ENCODE assay signal across 1 cellular context in the genomic region with DNA sequence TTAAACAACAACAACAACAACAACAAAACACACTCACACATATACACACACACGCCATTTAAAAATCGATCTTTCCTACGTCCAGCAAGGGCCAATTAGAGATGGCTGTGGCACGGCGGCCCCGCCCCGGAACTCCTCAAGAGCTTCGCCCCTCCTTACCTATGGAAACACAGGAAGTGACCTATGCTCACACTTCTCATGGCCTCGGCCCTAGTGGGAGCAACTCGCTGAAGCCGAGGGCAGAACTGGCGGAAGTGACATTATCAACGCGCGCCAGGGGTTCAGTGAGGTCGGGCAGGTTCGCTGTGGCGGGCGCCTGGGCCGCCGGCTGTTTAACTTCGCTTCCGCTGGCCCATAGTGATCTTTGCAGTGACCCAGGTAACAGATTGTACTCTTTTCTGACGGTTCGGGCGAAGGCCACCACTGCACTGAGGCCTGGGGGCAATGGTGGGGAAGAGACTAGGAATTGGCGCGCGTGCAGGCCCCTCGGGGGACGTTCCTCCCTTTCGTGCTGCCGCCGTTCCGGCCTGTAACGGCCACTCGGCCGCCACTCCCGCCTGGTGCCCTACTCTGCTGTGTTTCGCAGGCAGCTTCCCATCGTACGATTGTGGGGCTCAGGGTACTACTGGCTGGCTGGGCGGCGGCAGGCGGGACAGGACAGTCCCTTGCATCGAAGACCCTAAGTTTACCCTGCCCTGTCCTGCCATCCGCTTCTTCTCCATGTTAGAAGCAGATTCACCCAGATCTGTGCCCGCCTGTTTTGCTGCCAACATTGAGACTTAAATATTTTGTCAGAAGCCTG.
A peak's percentile ranks its signal among the peaks of the same experiment; 100 is the strongest.
TF ChIP-seq lines count a peak whose summit lies in the region.

A gene (plus strand): TSS at position 284 of the 802 bp plus-strand sequence. CDS start 2,661 bp downstream, outside the sequence.

TF ChIP-seq in HepG2, 621 proteins besides CTCF, POLR2A, EP300 and RAD21 (continued from another document and continues in another):
- TF ChIP-seq KMT2A (CRISPR knock-in tag; IDR thresholded peaks at IDR 0.05) (peak; percentile 99), ZNF883 (CRISPR knock-in tag; IDR thresholded peaks at IDR 0.05; ENCODE audit: not compliant biosample characterization) (peak; percentile 90), HMGA1 (CRISPR knock-in tag; conservative IDR thresholded peaks at IDR 0.05) (no peak), PHF5A (CRISPR knock-in tag; IDR thresholded peaks at IDR 0.05; ENCODE audit: low read depth, unreplicated experiment) (peak; percentile 62), TEAD3 (CRISPR knock-in tag; optimal IDR thresholded peaks at IDR 0.05; ENCODE audit: borderline replicate concordance) (peak; percentile 31), MBD4 (IDR thresholded peaks at IDR 0.05; ENCODE audit: borderline replicate concordance, low read length) (no peak), ERF (CRISPR knock-in tag; IDR thresholded peaks at IDR 0.05) (peak; percentile 95), TCF12 (IDR thresholded peaks at IDR 0.05) (no peak), TCF12 (CRISPR knock-in tag; IDR thresholded peaks at IDR 0.05) (no peak), CEBPG (CRISPR knock-in tag; IDR thresholded peaks at IDR 0.05) (peak; percentile 71), MTA3 (CRISPR knock-in tag; IDR thresholded peaks at IDR 0.05) (no peak), ARNTL (CRISPR knock-in tag; IDR thresholded peaks at IDR 0.05) (peak; percentile 59; the same call in 1 of the 2 replicates), CC2D1A (CRISPR knock-in tag; IDR thresholded peaks at IDR 0.05) (peak; percentile 15; the same call in 1 of the 2 replicates), MBNL3 (CRISPR knock-in tag; conservative IDR thresholded peaks at IDR 0.05) (no peak), ZNF672 (CRISPR knock-in tag; IDR thresholded peaks at IDR 0.05) (no peak), ZSCAN29 (CRISPR knock-in tag; conservative IDR thresholded peaks at IDR 0.05) (peak; percentile 76; the same call in 1 of the 2 replicates), PHF21A (CRISPR knock-in tag; IDR thresholded peaks at IDR 0.05) (peak; percentile 78), TBX3 (IDR thresholded peaks at IDR 0.05; ENCODE audit: borderline replicate concordance) (peak; percentile 55; the same call in 1 of the 2 replicates), TAF1 (CRISPR knock-in tag; IDR thresholded peaks at IDR 0.05) (peak; percentile 88), KDM4B (CRISPR knock-in tag; IDR thresholded peaks at IDR 0.05) (peak; percentile 69; the same call in 1 of the 2 replicates), NFATC3 (CRISPR knock-in tag; IDR thresholded peaks at IDR 0.05) (peak; percentile 91; the same call in 1 of the 2 replicates), U2AF2 (IDR thresholded peaks at IDR 0.05; ENCODE audit: low read depth, low read length) (no peak), ZNF703 (CRISPR knock-in tag; IDR thresholded peaks at IDR 0.05; ENCODE audit: borderline replicate concordance) (no peak), FOXO1 (CRISPR knock-in tag; IDR thresholded peaks at IDR 0.05) (peak; percentile 80), ZNF83 (CRISPR knock-in tag; IDR thresholded peaks at IDR 0.05; ENCODE audit: borderline replicate concordance) (peak; percentile 80; the same call in 1 of the 2 replicates)
- TF ChIP-seq, protein P1, sequence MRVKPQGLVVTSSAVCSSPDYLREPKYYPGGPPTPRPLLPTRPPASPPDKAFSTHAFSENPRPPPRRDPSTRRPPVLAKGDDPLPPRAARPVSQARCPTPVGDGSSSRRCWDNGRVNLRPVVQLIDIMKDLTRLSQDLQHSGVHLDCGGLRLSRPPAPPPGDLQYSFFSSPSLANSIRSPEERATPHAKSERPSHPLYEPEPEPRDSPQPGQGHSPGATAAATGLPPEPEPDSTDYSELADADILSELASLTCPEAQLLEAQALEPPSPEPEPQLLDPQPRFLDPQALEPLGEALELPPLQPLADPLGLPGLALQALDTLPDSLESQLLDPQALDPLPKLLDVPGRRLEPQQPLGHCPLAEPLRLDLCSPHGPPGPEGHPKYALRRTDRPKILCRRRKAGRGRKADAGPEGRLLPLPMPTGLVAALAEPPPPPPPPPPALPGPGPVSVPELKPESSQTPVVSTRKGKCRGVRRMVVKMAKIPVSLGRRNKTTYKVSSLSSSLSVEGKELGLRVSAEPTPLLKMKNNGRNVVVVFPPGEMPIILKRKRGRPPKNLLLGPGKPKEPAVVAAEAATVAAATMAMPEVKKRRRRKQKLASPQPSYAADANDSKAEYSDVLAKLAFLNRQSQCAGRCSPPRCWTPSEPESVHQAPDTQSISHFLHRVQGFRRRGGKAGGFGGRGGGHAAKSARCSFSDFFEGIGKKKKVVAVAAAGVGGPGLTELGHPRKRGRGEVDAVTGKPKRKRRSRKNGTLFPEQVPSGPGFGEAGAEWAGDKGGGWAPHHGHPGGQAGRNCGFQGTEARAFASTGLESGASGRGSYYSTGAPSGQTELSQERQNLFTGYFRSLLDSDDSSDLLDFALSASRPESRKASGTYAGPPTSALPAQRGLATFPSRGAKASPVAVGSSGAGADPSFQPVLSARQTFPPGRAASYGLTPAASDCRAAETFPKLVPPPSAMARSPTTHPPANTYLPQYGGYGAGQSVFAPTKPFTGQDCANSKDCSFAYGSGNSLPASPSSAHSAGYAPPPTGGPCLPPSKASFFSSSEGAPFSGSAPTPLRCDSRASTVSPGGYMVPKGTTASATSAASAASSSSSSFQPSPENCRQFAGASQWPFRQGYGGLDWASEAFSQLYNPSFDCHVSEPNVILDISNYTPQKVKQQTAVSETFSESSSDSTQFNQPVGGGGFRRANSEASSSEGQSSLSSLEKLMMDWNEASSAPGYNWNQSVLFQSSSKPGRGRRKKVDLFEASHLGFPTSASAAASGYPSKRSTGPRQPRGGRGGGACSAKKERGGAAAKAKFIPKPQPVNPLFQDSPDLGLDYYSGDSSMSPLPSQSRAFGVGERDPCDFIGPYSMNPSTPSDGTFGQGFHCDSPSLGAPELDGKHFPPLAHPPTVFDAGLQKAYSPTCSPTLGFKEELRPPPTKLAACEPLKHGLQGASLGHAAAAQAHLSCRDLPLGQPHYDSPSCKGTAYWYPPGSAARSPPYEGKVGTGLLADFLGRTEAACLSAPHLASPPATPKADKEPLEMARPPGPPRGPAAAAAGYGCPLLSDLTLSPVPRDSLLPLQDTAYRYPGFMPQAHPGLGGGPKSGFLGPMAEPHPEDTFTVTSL (CRISPR knock-in tag; IDR thresholded peaks at IDR 0.05; ENCODE audit: borderline replicate concordance): 0 out of 2 replicates have a peak, but pooled peaks have one; percentile 17
- TF ChIP-seq, protein P2, sequence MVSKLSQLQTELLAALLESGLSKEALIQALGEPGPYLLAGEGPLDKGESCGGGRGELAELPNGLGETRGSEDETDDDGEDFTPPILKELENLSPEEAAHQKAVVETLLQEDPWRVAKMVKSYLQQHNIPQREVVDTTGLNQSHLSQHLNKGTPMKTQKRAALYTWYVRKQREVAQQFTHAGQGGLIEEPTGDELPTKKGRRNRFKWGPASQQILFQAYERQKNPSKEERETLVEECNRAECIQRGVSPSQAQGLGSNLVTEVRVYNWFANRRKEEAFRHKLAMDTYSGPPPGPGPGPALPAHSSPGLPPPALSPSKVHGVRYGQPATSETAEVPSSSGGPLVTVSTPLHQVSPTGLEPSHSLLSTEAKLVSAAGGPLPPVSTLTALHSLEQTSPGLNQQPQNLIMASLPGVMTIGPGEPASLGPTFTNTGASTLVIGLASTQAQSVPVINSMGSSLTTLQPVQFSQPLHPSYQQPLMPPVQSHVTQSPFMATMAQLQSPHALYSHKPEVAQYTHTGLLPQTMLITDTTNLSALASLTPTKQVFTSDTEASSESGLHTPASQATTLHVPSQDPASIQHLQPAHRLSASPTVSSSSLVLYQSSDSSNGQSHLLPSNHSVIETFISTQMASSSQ (IDR thresholded peaks at IDR 0.05; ENCODE audit: low read depth): peak; percentile 58; the same call in 1 of the 2 replicates
- TF ChIP-seq, protein P2 (CRISPR knock-in tag; IDR thresholded peaks at IDR 0.05; ENCODE audit: borderline replicate concordance): peak; percentile 73; the same call in 1 of the 2 replicates
- TF ChIP-seq, protein P3, sequence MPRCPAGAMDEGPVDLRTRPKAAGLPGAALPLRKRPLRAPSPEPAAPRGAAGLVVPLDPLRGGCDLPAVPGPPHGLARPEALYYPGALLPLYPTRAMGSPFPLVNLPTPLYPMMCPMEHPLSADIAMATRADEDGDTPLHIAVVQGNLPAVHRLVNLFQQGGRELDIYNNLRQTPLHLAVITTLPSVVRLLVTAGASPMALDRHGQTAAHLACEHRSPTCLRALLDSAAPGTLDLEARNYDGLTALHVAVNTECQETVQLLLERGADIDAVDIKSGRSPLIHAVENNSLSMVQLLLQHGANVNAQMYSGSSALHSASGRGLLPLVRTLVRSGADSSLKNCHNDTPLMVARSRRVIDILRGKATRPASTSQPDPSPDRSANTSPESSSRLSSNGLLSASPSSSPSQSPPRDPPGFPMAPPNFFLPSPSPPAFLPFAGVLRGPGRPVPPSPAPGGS (CRISPR knock-in tag; IDR thresholded peaks at IDR 0.05): peak; percentile 78
- TF ChIP-seq, protein P4, sequence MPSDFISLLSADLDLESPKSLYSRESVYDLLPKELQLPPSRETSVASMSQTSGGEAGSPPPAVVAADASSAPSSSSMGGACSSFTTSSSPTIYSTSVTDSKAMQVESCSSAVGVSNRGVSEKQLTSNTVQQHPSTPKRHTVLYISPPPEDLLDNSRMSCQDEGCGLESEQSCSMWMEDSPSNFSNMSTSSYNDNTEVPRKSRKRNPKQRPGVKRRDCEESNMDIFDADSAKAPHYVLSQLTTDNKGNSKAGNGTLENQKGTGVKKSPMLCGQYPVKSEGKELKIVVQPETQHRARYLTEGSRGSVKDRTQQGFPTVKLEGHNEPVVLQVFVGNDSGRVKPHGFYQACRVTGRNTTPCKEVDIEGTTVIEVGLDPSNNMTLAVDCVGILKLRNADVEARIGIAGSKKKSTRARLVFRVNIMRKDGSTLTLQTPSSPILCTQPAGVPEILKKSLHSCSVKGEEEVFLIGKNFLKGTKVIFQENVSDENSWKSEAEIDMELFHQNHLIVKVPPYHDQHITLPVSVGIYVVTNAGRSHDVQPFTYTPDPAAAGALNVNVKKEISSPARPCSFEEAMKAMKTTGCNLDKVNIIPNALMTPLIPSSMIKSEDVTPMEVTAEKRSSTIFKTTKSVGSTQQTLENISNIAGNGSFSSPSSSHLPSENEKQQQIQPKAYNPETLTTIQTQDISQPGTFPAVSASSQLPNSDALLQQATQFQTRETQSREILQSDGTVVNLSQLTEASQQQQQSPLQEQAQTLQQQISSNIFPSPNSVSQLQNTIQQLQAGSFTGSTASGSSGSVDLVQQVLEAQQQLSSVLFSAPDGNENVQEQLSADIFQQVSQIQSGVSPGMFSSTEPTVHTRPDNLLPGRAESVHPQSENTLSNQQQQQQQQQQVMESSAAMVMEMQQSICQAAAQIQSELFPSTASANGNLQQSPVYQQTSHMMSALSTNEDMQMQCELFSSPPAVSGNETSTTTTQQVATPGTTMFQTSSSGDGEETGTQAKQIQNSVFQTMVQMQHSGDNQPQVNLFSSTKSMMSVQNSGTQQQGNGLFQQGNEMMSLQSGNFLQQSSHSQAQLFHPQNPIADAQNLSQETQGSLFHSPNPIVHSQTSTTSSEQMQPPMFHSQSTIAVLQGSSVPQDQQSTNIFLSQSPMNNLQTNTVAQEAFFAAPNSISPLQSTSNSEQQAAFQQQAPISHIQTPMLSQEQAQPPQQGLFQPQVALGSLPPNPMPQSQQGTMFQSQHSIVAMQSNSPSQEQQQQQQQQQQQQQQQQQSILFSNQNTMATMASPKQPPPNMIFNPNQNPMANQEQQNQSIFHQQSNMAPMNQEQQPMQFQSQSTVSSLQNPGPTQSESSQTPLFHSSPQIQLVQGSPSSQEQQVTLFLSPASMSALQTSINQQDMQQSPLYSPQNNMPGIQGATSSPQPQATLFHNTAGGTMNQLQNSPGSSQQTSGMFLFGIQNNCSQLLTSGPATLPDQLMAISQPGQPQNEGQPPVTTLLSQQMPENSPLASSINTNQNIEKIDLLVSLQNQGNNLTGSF (CRISPR knock-in tag; IDR thresholded peaks at IDR 0.05): 0 out of 2 replicates have a peak, but pooled peaks have one; percentile 24
- TF ChIP-seq, protein P5, sequence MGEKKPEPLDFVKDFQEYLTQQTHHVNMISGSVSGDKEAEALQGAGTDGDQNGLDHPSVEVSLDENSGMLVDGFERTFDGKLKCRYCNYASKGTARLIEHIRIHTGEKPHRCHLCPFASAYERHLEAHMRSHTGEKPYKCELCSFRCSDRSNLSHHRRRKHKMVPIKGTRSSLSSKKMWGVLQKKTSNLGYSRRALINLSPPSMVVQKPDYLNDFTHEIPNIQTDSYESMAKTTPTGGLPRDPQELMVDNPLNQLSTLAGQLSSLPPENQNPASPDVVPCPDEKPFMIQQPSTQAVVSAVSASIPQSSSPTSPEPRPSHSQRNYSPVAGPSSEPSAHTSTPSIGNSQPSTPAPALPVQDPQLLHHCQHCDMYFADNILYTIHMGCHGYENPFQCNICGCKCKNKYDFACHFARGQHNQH (CRISPR knock-in tag; IDR thresholded peaks at IDR 0.05): peak; percentile 96
- TF ChIP-seq, protein P6, sequence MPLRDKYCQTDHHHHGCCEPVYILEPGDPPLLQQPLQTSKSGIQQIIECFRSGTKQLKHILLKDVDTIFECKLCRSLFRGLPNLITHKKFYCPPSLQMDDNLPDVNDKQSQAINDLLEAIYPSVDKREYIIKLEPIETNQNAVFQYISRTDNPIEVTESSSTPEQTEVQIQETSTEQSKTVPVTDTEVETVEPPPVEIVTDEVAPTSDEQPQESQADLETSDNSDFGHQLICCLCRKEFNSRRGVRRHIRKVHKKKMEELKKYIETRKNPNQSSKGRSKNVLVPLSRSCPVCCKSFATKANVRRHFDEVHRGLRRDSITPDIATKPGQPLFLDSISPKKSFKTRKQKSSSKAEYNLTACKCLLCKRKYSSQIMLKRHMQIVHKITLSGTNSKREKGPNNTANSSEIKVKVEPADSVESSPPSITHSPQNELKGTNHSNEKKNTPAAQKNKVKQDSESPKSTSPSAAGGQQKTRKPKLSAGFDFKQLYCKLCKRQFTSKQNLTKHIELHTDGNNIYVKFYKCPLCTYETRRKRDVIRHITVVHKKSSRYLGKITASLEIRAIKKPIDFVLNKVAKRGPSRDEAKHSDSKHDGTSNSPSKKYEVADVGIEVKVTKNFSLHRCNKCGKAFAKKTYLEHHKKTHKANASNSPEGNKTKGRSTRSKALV (CRISPR knock-in tag; IDR thresholded peaks at IDR 0.05): peak; percentile 46; the same call in 1 of the 2 replicates
